Comparison of ENCODE assay signal across 22 cellular contexts in the genomic region with DNA sequence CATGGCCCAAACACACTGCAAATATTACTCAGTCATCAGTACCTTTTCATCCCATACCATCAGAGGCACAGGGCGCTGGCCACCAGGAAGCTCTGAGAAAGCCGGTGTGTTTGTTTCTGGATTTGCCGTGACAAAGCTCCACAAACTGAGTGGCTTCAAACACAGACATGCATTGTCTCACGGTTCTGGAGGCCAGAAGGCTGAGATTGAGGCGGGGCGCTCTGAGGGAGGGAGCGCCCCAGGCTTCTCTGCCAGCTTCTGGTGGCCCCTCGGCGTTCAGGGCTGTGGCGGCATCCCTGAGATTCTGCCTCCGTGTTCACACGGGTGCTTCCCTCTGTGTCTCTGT. TPM values are rescaled to one million over a fixed set of nuclear protein-coding genes. Genes with fewer than 3 reads are reported as not detected.
A peak's percentile ranks its signal among the peaks of the same experiment; 100 is the strongest.
DNase-seq lines count a peak whose midpoint lies in the region; ATAC-seq, FAIRE-seq and TF ChIP-seq lines count a peak whose summit lies in the region.
"Had no signal": no experiment of that assay in that cellular context is flagged by ENCODE, and none has a peak within 500 bp of the region (broad histone marks: within the 10 kb centered on the region; RNA-seq: fewer than 3 reads in every experiment).

No MANE protein-coding gene starts in this region.

- FAIRE-seq in small intestine (lab: Jason Lieb, UNC): no peak
- FAIRE-seq: GM12892, GM19239 had no signal

- peaks cover 10% of the 10 kb centered on the region for H3K27me3 Mint-ChIP-seq in GM23338 (ENCODE audit: insufficient read depth, low read depth, poor library complexity)
- H3K27me3 Mint-ChIP-seq: B cell; CD4-positive, alpha-beta T cell had no signal

- no peaks in the 10 kb centered on the region for H3K9me3 ChIP-seq in SJCRH30 (replicated peaks)
- H3K9me3 ChIP-seq in small intestine (ENCODE audit: control insufficient read depth, low read depth): no peaks in the 10 kb centered on the region

- no peak overlapping the region for H3K4me3 Mint-ChIP-seq in GM23338
- H3K4me3 Mint-ChIP-seq: B cell; CD4-positive, alpha-beta T cell had no signal

- peaks cover 8% of the 10 kb centered on the region for H3K4me1 Mint-ChIP-seq in GM23338

- no peak overlapping the region for H3K27ac Mint-ChIP-seq in GM23338
- H3K27ac Mint-ChIP-seq: CD4-positive, alpha-beta T cell had no signal

- H4K20me1 ChIP-seq in GM23338 (replicated peaks; ENCODE audit: insufficient read depth): no peaks in the 10 kb centered on the region

- peak overlapping the region; percentile 80 for H2AFZ ChIP-seq in GM23338

- H3K36me3 ChIP-seq in GM23338 (ENCODE audit: insufficient read depth): no peaks in the 10 kb centered on the region
- no peaks in the 10 kb centered on the region for H3K36me3 ChIP-seq in SJCRH30
- no peaks in the 10 kb centered on the region for H3K36me3 ChIP-seq in small intestine (ENCODE audit: control insufficient read depth in 2 of 2, insufficient read depth in 2 of 2, low read length in 2 of 2)

- no peaks in the 10 kb centered on the region for H3K27me3 ChIP-seq in GM23338 (ENCODE audit: insufficient read depth)
- H3K27me3 ChIP-seq in SJCRH30: no peaks in the 10 kb centered on the region
- no peaks in the 10 kb centered on the region for H3K27me3 ChIP-seq in small intestine (ENCODE audit: control insufficient read depth in 2 of 2, insufficient read depth in 2 of 2, low read length in 2 of 2)

- 18 to 61% (median 50%) methylated on average over 12 of the region's 12 CpGs for WGBS in small intestine, 3 donors

- ATAC-seq in GM23338 (no peak), GM21360 (IDR thresholded peaks at IDR 0.05; ENCODE audit: unreplicated experiment) (no peak)
- ATAC-seq: Right ventricle myocardium inferior, SK-N-SH treated with all-trans-retinoic acid at 6 μM for 48 hours had no signal

- no peak overlapping the region for H3K4me2 ChIP-seq in GM23338

- H3K79me2 ChIP-seq in GM23338 (replicated peaks; ENCODE audit: insufficient read depth): peaks cover 11% of the 10 kb centered on the region

- H3K27ac ChIP-seq in GM23338 (ENCODE audit: low read depth) (no peak overlapping the region), SJCRH30 (no peak overlapping the region; the same call in 1 of the 2 replicates), small intestine (ENCODE audit: low read depth in 1 of 2, low read length in 1 of 2) (no peak overlapping the region)

- TF ChIP-seq CTCF in GM23338 (conservative IDR thresholded peaks at IDR 0.05; ENCODE audit: low read depth in 2 of 2): no peak

- no peak overlapping the region for H3K4me3 ChIP-seq in GM23338
- no peak overlapping the region for H3K4me3 ChIP-seq in SJCRH30
- H3K4me3 ChIP-seq in small intestine (ENCODE audit: low read depth in 1 of 2, low read length in 2 of 2): no peak overlapping the region

- H3K4me1 ChIP-seq in GM23338 (ENCODE audit: insufficient read depth) (peaks cover 5% of the 10 kb centered on the region; the same call in 1 of the 2 replicates), SJCRH30 (peaks cover 30% of the 10 kb centered on the region), small intestine (ENCODE audit: control insufficient read depth in 2 of 2, insufficient read depth in 1 of 2, low read depth in 1 of 2, low read length in 1 of 2) (peaks cover 3 to 6% of the 10 kb centered on the region in 2 donors)

- no peaks in the 10 kb centered on the region for H3K9me3 Mint-ChIP-seq in GM23338
- H3K9me3 Mint-ChIP-seq: CD4-positive, alpha-beta T cell had no signal

- H3K9me2 ChIP-seq in GM23338 (ENCODE audit: insufficient read depth): no peaks in the 10 kb centered on the region

- no peaks in the 10 kb centered on the region for H3K36me3 Mint-ChIP-seq in GM23338 (ENCODE audit: low read depth)

- H3F3A ChIP-seq in GM23338 (replicated peaks; ENCODE audit: low read depth): peaks cover 10% of the 10 kb centered on the region; the same call in 1 of the 2 replicates

- DNase-seq in GM23338 (ENCODE audit: low spot score) (no peak), SJCRH30 (peak; percentile 71 to 86), medulla oblongata (ENCODE audit: extremely low spot score) (peak; percentile 66), small intestine (peak; percentile 21), MV-4-11 (lab: John Stamatoyannopoulos, UW) (no peak), activated gamma-delta T cell treated with Interleukin-2 at 50 U/mL for 16 hours (no peak)
- DNase-seq: CD4-positive, alpha-beta T cell; DMS153; GOT3; KG1; NCI-H1105; NCI-H187; NCI-H446 treated with DMSO at 0.1 percent for 48 hours; NCI-H774 had no signal

TF ChIP-seq in GM23338, 12 proteins besides CTCF, POLR2A, EP300 and RAD21 (continues in another document):
- TF ChIP-seq, protein P1, sequence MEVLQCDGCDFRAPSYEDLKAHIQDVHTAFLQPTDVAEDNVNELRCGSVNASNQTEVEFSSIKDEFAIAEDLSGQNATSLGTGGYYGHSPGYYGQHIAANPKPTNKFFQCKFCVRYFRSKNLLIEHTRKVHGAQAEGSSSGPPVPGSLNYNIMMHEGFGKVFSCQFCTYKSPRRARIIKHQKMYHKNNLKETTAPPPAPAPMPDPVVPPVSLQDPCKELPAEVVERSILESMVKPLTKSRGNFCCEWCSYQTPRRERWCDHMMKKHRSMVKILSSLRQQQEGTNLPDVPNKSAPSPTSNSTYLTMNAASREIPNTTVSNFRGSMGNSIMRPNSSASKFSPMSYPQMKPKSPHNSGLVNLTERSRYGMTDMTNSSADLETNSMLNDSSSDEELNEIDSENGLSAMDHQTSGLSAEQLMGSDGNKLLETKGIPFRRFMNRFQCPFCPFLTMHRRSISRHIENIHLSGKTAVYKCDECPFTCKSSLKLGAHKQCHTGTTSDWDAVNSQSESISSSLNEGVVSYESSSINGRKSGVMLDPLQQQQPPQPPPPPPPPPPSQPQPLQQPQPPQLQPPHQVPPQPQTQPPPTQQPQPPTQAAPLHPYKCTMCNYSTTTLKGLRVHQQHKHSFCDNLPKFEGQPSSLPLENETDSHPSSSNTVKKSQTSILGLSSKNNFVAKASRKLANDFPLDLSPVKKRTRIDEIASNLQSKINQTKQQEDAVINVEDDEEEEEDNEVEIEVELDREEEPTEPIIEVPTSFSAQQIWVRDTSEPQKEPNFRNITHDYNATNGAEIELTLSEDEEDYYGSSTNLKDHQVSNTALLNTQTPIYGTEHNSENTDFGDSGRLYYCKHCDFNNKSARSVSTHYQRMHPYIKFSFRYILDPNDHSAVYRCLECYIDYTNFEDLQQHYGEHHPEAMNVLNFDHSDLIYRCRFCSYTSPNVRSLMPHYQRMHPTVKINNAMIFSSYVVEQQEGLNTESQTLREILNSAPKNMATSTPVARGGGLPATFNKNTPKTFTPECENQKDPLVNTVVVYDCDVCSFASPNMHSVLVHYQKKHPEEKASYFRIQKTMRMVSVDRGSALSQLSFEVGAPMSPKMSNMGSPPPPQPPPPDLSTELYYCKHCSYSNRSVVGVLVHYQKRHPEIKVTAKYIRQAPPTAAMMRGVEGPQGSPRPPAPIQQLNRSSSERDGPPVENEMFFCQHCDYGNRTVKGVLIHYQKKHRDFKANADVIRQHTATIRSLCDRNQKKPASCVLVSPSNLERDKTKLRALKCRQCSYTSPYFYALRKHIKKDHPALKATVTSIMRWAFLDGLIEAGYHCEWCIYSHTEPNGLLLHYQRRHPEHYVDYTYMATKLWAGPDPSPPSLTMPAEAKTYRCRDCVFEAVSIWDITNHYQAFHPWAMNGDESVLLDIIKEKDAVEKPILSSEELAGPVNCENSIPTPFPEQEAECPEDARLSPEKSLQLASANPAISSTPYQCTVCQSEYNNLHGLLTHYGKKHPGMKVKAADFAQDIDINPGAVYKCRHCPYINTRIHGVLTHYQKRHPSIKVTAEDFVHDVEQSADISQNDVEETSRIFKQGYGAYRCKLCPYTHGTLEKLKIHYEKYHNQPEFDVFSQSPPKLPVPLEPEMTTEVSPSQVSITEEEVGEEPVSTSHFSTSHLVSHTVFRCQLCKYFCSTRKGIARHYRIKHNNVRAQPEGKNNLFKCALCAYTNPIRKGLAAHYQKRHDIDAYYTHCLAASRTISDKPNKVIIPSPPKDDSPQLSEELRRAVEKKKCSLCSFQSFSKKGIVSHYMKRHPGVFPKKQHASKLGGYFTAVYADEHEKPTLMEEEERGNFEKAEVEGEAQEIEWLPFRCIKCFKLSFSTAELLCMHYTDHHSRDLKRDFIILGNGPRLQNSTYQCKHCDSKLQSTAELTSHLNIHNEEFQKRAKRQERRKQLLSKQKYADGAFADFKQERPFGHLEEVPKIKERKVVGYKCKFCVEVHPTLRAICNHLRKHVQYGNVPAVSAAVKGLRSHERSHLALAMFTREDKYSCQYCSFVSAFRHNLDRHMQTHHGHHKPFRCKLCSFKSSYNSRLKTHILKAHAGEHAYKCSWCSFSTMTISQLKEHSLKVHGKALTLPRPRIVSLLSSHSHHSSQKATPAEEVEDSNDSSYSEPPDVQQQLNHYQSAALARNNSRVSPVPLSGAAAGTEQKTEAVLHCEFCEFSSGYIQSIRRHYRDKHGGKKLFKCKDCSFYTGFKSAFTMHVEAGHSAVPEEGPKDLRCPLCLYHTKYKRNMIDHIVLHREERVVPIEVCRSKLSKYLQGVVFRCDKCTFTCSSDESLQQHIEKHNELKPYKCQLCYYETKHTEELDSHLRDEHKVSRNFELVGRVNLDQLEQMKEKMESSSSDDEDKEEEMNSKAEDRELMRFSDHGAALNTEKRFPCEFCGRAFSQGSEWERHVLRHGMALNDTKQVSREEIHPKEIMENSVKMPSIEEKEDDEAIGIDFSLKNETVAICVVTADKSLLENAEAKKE (CRISPR knock-in tag; IDR thresholded peaks at IDR 0.05): no peak
- TF ChIP-seq JUNB (IDR thresholded peaks at IDR 0.05; ENCODE audit: unreplicated experiment) (no peak), EZH2phosphoT487 (IDR thresholded peaks at IDR 0.05; ENCODE audit: unreplicated experiment) (no peak), ZNF331 (CRISPR knock-in tag; IDR thresholded peaks at IDR 0.05; ENCODE audit: low read depth) (no peak)
- TF ChIP-seq, protein P2, sequence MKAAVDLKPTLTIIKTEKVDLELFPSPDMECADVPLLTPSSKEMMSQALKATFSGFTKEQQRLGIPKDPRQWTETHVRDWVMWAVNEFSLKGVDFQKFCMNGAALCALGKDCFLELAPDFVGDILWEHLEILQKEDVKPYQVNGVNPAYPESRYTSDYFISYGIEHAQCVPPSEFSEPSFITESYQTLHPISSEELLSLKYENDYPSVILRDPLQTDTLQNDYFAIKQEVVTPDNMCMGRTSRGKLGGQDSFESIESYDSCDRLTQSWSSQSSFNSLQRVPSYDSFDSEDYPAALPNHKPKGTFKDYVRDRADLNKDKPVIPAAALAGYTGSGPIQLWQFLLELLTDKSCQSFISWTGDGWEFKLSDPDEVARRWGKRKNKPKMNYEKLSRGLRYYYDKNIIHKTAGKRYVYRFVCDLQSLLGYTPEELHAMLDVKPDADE (IDR thresholded peaks at IDR 0.05): no peak

RNA-seq across cellular contexts. Expression of gene TTYH3, which starts 3.7 kb away (rescaled TPM):
- 113 and 126 TPM in 2 replicates for total RNA-seq in GM23338 (2014; rRNA removed; shearing (Covaris generic))
- polyA plus RNA-seq in GM23338 (2016; fragmentation: Nextera tagmentation; extraction: Ambion mirVana): 59.6 and 62.3 TPM in 2 replicates
- total RNA-seq in SJCRH30 (2014; rRNA removed; shearing (Covaris generic)): 54.9 and 58.8 TPM in 2 replicates
- 10 to 100 TPM in 1 of 3 donors, 1 to 10 TPM in 2; 6.9 to 32.0 (median 9.2) TPM for polyA plus RNA-seq in small intestine

RNA-seq across cellular contexts. Expression of gene AMZ1, which starts 59.9 kb away (rescaled TPM):
- 0.73 and 1.6 TPM in 2 replicates for total RNA-seq in GM23338 (2014; rRNA removed; shearing (Covaris generic))
- polyA plus RNA-seq in GM23338 (2016; fragmentation: Nextera tagmentation; extraction: Ambion mirVana): 2.0 and 4.5 TPM in 2 replicates
- 0.02 and 0.05 TPM in 2 replicates for total RNA-seq in SJCRH30 (2014; rRNA removed; shearing (Covaris generic))
- polyA plus RNA-seq in small intestine: under 1 TPM in 1 of 3 donors, not detected in 2; 0.07 TPM
- total RNA-seq: G401, MCF 10A had no signal

Comparison
In these comparisons a context has a peak if more than half of its experiments do, and no peak if none do; other contexts are left out.
1. DNase-seq: peak in SJCRH30 (2 of 2), medulla oblongata (single experiment) and small intestine (single experiment); none in GM23338 (single experiment), MV-4-11 (single experiment) and activated gamma-delta T cell treated with Interleukin-2 at 50 U/mL for 16 hours (single experiment).